Comparison of ENCODE assay signal across 1 cellular context in the genomic region with DNA sequence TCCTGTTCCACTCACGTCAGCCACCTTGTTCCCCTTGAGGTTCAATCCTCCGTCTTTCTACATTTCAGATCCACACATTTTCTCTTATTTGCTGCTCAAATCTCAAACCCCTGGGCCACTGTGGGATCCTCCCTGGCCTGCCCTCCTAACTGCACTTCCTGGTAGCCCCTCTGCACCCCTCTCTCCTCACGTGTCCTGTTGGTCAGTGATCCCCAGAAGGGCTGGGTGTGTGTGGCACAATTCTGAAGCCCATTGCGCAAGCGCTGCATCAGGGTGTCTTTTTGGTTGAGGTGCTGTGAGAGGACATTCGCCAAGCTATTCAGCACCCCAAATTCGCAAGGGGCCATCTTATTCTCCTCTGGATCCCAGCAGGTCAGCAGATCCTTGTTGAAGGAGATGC.
A peak's percentile ranks its signal among the peaks of the same experiment; 100 is the strongest.
TF ChIP-seq lines count a peak whose summit lies in the region.

No MANE protein-coding gene starts in this region.

TF ChIP-seq in HepG2, 621 proteins besides CTCF, POLR2A, EP300 and RAD21:
- TF ChIP-seq ZC3H13 (CRISPR knock-in tag; IDR thresholded peaks at IDR 0.05) (no peak), SETDB1 (CRISPR knock-in tag; IDR thresholded peaks at IDR 0.05; ENCODE audit: borderline replicate concordance) (no peak), CEBPB (IDR thresholded peaks at IDR 0.05; ENCODE audit: borderline replicate concordance, low read depth, low read length) (peak; percentile 91), RARA (CRISPR knock-in tag; IDR thresholded peaks at IDR 0.05) (no peak), CEBPG (CRISPR knock-in tag; IDR thresholded peaks at IDR 0.05) (peak; percentile 52), ARHGAP35 (CRISPR knock-in tag; IDR thresholded peaks at IDR 0.05; ENCODE audit: borderline replicate concordance) (no peak), ZSCAN31 (CRISPR knock-in tag; IDR thresholded peaks at IDR 0.05; ENCODE audit: low read depth) (no peak), ZNF3 (CRISPR knock-in tag; IDR thresholded peaks at IDR 0.05) (no peak)
TF ChIP-seq in HepG2: peak in this region for 2.
